1 cellular context compared by ENCODE assay signal in the genomic region with DNA sequence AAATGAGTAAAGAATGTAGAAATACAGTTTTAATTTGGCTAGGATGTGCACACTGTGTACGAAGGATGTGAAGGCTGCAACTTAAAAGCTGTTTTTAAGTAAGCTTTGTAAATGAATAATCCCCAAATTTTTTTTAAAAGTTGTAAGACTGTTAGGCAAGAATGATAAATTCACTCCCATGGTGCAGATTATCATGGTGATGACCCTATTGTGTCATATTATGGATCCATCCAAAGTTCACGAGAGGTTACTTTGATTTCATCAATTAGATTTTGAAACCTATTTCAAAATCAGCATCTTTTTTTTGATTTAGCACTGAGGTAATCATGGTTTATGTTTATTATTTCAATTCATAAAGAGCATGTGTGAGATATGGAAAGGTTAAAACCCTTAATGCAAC.
A peak's percentile ranks its signal among the peaks of the same experiment; 100 is the strongest.
TF ChIP-seq lines count a peak whose summit lies in the region.

No MANE protein-coding gene starts in this region.

TF ChIP-seq in liver, 16 proteins besides CTCF, POLR2A, EP300 and RAD21 (continued from another document):
- TF ChIP-seq, protein P1, sequence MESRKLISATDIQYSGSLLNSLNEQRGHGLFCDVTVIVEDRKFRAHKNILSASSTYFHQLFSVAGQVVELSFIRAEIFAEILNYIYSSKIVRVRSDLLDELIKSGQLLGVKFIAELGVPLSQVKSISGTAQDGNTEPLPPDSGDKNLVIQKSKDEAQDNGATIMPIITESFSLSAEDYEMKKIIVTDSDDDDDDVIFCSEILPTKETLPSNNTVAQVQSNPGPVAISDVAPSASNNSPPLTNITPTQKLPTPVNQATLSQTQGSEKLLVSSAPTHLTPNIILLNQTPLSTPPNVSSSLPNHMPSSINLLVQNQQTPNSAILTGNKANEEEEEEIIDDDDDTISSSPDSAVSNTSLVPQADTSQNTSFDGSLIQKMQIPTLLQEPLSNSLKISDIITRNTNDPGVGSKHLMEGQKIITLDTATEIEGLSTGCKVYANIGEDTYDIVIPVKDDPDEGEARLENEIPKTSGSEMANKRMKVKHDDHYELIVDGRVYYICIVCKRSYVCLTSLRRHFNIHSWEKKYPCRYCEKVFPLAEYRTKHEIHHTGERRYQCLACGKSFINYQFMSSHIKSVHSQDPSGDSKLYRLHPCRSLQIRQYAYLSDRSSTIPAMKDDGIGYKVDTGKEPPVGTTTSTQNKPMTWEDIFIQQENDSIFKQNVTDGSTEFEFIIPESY (IDR thresholded peaks at IDR 0.05): peak; percentile 66
- TF ChIP-seq, protein P2, sequence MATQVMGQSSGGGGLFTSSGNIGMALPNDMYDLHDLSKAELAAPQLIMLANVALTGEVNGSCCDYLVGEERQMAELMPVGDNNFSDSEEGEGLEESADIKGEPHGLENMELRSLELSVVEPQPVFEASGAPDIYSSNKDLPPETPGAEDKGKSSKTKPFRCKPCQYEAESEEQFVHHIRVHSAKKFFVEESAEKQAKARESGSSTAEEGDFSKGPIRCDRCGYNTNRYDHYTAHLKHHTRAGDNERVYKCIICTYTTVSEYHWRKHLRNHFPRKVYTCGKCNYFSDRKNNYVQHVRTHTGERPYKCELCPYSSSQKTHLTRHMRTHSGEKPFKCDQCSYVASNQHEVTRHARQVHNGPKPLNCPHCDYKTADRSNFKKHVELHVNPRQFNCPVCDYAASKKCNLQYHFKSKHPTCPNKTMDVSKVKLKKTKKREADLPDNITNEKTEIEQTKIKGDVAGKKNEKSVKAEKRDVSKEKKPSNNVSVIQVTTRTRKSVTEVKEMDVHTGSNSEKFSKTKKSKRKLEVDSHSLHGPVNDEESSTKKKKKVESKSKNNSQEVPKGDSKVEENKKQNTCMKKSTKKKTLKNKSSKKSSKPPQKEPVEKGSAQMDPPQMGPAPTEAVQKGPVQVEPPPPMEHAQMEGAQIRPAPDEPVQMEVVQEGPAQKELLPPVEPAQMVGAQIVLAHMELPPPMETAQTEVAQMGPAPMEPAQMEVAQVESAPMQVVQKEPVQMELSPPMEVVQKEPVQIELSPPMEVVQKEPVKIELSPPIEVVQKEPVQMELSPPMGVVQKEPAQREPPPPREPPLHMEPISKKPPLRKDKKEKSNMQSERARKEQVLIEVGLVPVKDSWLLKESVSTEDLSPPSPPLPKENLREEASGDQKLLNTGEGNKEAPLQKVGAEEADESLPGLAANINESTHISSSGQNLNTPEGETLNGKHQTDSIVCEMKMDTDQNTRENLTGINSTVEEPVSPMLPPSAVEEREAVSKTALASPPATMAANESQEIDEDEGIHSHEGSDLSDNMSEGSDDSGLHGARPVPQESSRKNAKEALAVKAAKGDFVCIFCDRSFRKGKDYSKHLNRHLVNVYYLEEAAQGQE (IDR thresholded peaks at IDR 0.05): peak; percentile 46
- TF ChIP-seq HNF4G (IDR thresholded peaks at IDR 0.05) (no peak), FOXA1 (IDR thresholded peaks at IDR 0.05) (no peak)
